ENCODE assay signal across 13 cellular contexts in genomic region chr5:119271758-119272730, GRCh38.
DNase-seq lines count a peak whose midpoint lies in the region; ATAC-seq and TF ChIP-seq lines count a peak whose summit lies in the region.
"Had no signal": no experiment of that assay in that cellular context is flagged by ENCODE, and none has a peak within 500 bp of the region (broad histone marks: within the 10 kb centered on the region; RNA-seq: fewer than 3 reads in every experiment).

No MANE protein-coding gene starts in this region.

- peak overlapping the region; percentile 90 for H3K27ac Mint-ChIP-seq in activated naive CD4-positive, alpha-beta T cell treated with anti-CD3 and anti-CD28 coated beads, Interleukin-2, amount 10 ng/mL, durations not matched to agents 7 days and 5 days
- H3K27ac Mint-ChIP-seq in activated B cell treated with CpG ODN at 0.5 μM for 24 hours: peak overlapping the region; percentile 89

- H3K4me1 Mint-ChIP-seq in activated naive CD4-positive, alpha-beta T cell treated with anti-CD3 and anti-CD28 coated beads, Interleukin-2, amount 10 ng/mL, durations not matched to agents 7 days and 5 days: peaks cover 72% of the 10 kb centered on the region
- peaks cover 85% of the 10 kb centered on the region for H3K4me1 Mint-ChIP-seq in activated B cell treated with CpG ODN at 0.5 μM for 24 hours

- peak overlapping the region; percentile 99 for H3K4me3 Mint-ChIP-seq in activated naive CD4-positive, alpha-beta T cell treated with anti-CD3 and anti-CD28 coated beads, Interleukin-2, amount 10 ng/mL, durations not matched to agents 7 days and 5 days
- H3K4me3 Mint-ChIP-seq in activated B cell treated with CpG ODN at 0.5 μM for 24 hours: peak overlapping the region; percentile 50

- POLR2A ChIA-PET in activated B cell treated with CpG ODN at 0.5 μM for 24 hours (lab: Charles Lee): interaction anchor here (0.7 to 7.2 kb wide), 6 partner anchors 18 to 146 kb away, joined by 3 to 54 read pairs (median 7); partner anchors contain the start of gene TNFAIP8

- no peaks in the 10 kb centered on the region for H3K27me3 Mint-ChIP-seq in activated naive CD4-positive, alpha-beta T cell treated with anti-CD3 and anti-CD28 coated beads, Interleukin-2, amount 10 ng/mL, durations not matched to agents 7 days and 5 days
- H3K27me3 Mint-ChIP-seq in activated B cell treated with CpG ODN at 0.5 μM for 24 hours: no peaks in the 10 kb centered on the region

- no peaks in the 10 kb centered on the region for H3K36me3 ChIP-seq in upper lobe of right lung
- H3K36me3 ChIP-seq: right lobe of liver had no signal

- no peaks in the 10 kb centered on the region for H3K9me3 ChIP-seq in upper lobe of right lung
- H3K9me3 ChIP-seq: right lobe of liver had no signal

- ATAC-seq in activated B cell treated with CpG ODN at 0.5 μM for 24 hours (ENCODE audit: low read depth) (no peak), upper lobe of right lung (no peak), GM19452 (IDR thresholded peaks at IDR 0.05; ENCODE audit: unreplicated experiment) (no peak)
- ATAC-seq: right lobe of liver had no signal

- CTCF ChIA-PET in activated naive CD4-positive, alpha-beta T cell treated with anti-CD3 and anti-CD28 coated beads, Interleukin-2, amount 10 ng/mL, durations not matched to agents 7 days and 5 days (lab: Charles Lee): interaction anchor here (0.6 to 2.8 kb wide), 5 partner anchors 10 to 140 kb away, joined by 3 to 8 read pairs (median 3); no protein-coding TSS in a partner anchor
- CTCF ChIA-PET in activated B cell treated with CpG ODN at 0.5 μM for 24 hours (lab: Charles Lee): interaction anchor here (1.2 kb wide), 1 partner anchor 44 kb away, joined by 4 read pairs; no protein-coding TSS in a partner anchor

- peaks cover 59% of the 10 kb centered on the region for H3K36me3 Mint-ChIP-seq in activated naive CD4-positive, alpha-beta T cell treated with anti-CD3 and anti-CD28 coated beads, Interleukin-2, amount 10 ng/mL, durations not matched to agents 7 days and 5 days
- peaks cover 19% of the 10 kb centered on the region for H3K36me3 Mint-ChIP-seq in activated B cell treated with CpG ODN at 0.5 μM for 24 hours (ENCODE audit: low read depth)

- no peak overlapping the region for H3K4me3 ChIP-seq in fibroblast of the aortic adventitia (ENCODE audit: low read depth, low read length)
- H3K4me3 ChIP-seq in upper lobe of right lung: no peak overlapping the region
- H3K4me3 ChIP-seq: right lobe of liver had no signal

- peaks cover 39% of the 10 kb centered on the region for H3K4me1 ChIP-seq in upper lobe of right lung

- no peak for DNase-seq in activated naive CD4-positive, alpha-beta T cell treated with anti-CD3 and anti-CD28 coated beads, Interleukin-2, amount 10 ng/mL, durations not matched to agents 7 days and 5 days
- DNase-seq in activated naive CD4-positive, alpha-beta T cell (lab: John Stamatoyannopoulos, UW): no peak
- DNase-seq in activated B cell treated with CpG ODN at 0.5 μM for 24 hours (no peak), fibroblast of the aortic adventitia (ENCODE audit: low read depth) (peak; percentile 56), upper lobe of right lung (no peak), caudate nucleus (lab: John Stamatoyannopoulos, UW) (no peak), amniotic stem cell (lab: John Stamatoyannopoulos, UW) (no peak)
- DNase-seq: activated CD4-positive, alpha-beta T cell treated with anti-CD3 and anti-CD28 coated beads for 48 hours; midbrain; NCI-H1048; NCI-H510A treated with DMSO at 0.1 percent for 48 hours; right lobe of liver had no signal

- peaks cover 3% of the 10 kb centered on the region for H3K9me3 Mint-ChIP-seq in activated naive CD4-positive, alpha-beta T cell treated with anti-CD3 and anti-CD28 coated beads, Interleukin-2, amount 10 ng/mL, durations not matched to agents 7 days and 5 days
- no peaks in the 10 kb centered on the region for H3K9me3 Mint-ChIP-seq in activated B cell treated with CpG ODN at 0.5 μM for 24 hours

- TF ChIP-seq CTCF in activated B cell treated with CpG ODN at 0.5 μM for 24 hours (IDR thresholded peaks at IDR 0.05) (no peak), fibroblast of the aortic adventitia (IDR thresholded peaks at IDR 0.05; ENCODE audit: insufficient read depth, low read length) (no peak), upper lobe of right lung (IDR thresholded peaks at IDR 0.05) (no peak)

- H3K27me3 ChIP-seq in upper lobe of right lung: no peaks in the 10 kb centered on the region
- H3K27me3 ChIP-seq: right lobe of liver had no signal

- intact Hi-C loops in activated B cell treated with CpG ODN at 0.5 μM for 24 hours (cut with micrococcal nuclease): no loop called here
- intact Hi-C loops in upper lobe of right lung (cut with DNase I): no loop called here

- H3K27ac ChIP-seq in upper lobe of right lung (peak overlapping the region; percentile 2), caudate nucleus (ENCODE audit: low read depth, low read length) (no peak overlapping the region)
- H3K27ac ChIP-seq: right lobe of liver had no signal
